In genomic region chr10:84499846-84500245, GRCh38 we compare ENCODE assay signal across 12 cellular contexts.
DNase-seq lines count a peak whose midpoint lies in the region; ATAC-seq and TF ChIP-seq lines count a peak whose summit lies in the region.
"Had no signal": no experiment of that assay in that cellular context is flagged by ENCODE, and none has a peak within 500 bp of the region (broad histone marks: within the 10 kb centered on the region; RNA-seq: fewer than 3 reads in every experiment).

No MANE protein-coding gene starts in this region.

- H2AFZ ChIP-seq in Karpas-422 (ENCODE audit: low read length) = no peak overlapping the region

- no peaks in the 10 kb centered on the region for H3K9me2 ChIP-seq in Karpas-422 (replicated peaks; ENCODE audit: insufficient read depth, low read length)

- H3K4me3 ChIP-seq in choroid plexus epithelial cell (ENCODE audit: low read depth, low read length) (no peak overlapping the region), Karpas-422 (ENCODE audit: low read length) (no peak overlapping the region)
- H3K4me3 ChIP-seq: pancreas, upper lobe of left lung had no signal

- no peaks in the 10 kb centered on the region for H3K79me2 ChIP-seq in Karpas-422 (ENCODE audit: low read length)

- no peak overlapping the region for H3K4me2 ChIP-seq in Karpas-422 (ENCODE audit: low read depth, low read length, poor library complexity, severe bottlenecking)

- intact Hi-C loops in activated CD8-positive, alpha-beta T cell treated with anti-CD3 and anti-CD28 coated beads for 36 hours (cut with micrococcal nuclease) = no loop called here

- no peak for DNase-seq in activated CD8-positive, alpha-beta T cell treated with anti-CD3 and anti-CD28 coated beads, Interleukin-2, amount 10 ng/mL, durations not matched to agents 7 days and 5 days
- no peak for DNase-seq in activated CD8-positive, alpha-beta T cell treated with anti-CD3 and anti-CD28 coated beads for 36 hours
- DNase-seq in choroid plexus epithelial cell (ENCODE audit: low read depth) = peak; percentile 72
- DNase-seq in activated gamma-delta T cell treated with Interleukin-2 at 50 U/mL for 16 hours = no peak
- no peak for DNase-seq in Karpas-422
- DNase-seq: activated B cell treated with CpG ODN at 0.5 μM for 24 hours; activated naive CD4-positive, alpha-beta T cell treated with anti-CD3 and anti-CD28 coated beads, Interleukin-2, amount 50 U/mL, for 16 hours; pancreas; upper lobe of left lung had no signal

- H3K9me3 ChIP-seq in Karpas-422 (ENCODE audit: low read length) = no peaks in the 10 kb centered on the region
- H3K9me3 ChIP-seq: pancreas, upper lobe of left lung had no signal

- H4K20me1 ChIP-seq in Karpas-422 (ENCODE audit: insufficient read depth, low read depth, low read length) = no peaks in the 10 kb centered on the region

- peaks cover 11% of the 10 kb centered on the region for H3K4me1 Mint-ChIP-seq in activated CD8-positive, alpha-beta T cell treated with anti-CD3 and anti-CD28 coated beads, Interleukin-2, amount 10 ng/mL, durations not matched to agents 7 days and 5 days (ENCODE audit: low read depth)
- peaks cover 14% of the 10 kb centered on the region for H3K4me1 Mint-ChIP-seq in activated CD8-positive, alpha-beta T cell treated with anti-CD3 and anti-CD28 coated beads for 36 hours (ENCODE audit: low read depth)
- H3K4me1 Mint-ChIP-seq in stimulated activated memory B cell treated with anti-CD40 and anti-IgM and Interleukin-4, amounts not matched to agents 10 μg/mL and 1 μg/mL and 100 μg/mL, for 72 hours = peaks cover 6% of the 10 kb centered on the region

- H3K36me3 ChIP-seq in Karpas-422 (ENCODE audit: insufficient read depth, low read length) = no peaks in the 10 kb centered on the region
- H3K36me3 ChIP-seq: pancreas, upper lobe of left lung had no signal

- H3K9ac ChIP-seq in Karpas-422 (ENCODE audit: low read length) = no peak overlapping the region

- no peaks in the 10 kb centered on the region for H3K27me3 ChIP-seq in Karpas-422 (ENCODE audit: low read length)
- H3K27me3 ChIP-seq: pancreas, upper lobe of left lung had no signal

- H3K4me1 ChIP-seq in Karpas-422 (ENCODE audit: low read length) = no peaks in the 10 kb centered on the region

- CTCF ChIA-PET in activated CD8-positive, alpha-beta T cell treated with anti-CD3 and anti-CD28 coated beads, Interleukin-2, amount 10 ng/mL, durations not matched to agents 7 days and 5 days (lab: Charles Lee) = no interaction called here
- CTCF ChIA-PET in activated CD8-positive, alpha-beta T cell treated with anti-CD3 and anti-CD28 coated beads for 36 hours (lab: Charles Lee) = interaction anchor here (1.2 kb wide), 1 partner anchor 232 kb away, joined by 4 read pairs; no protein-coding TSS in a partner anchor

- H3K9me3 Mint-ChIP-seq in activated CD8-positive, alpha-beta T cell treated with anti-CD3 and anti-CD28 coated beads, Interleukin-2, amount 10 ng/mL, durations not matched to agents 7 days and 5 days (ENCODE audit: insufficient read depth) = no peaks in the 10 kb centered on the region
- no peaks in the 10 kb centered on the region for H3K9me3 Mint-ChIP-seq in activated CD8-positive, alpha-beta T cell treated with anti-CD3 and anti-CD28 coated beads for 36 hours
- no peaks in the 10 kb centered on the region for H3K9me3 Mint-ChIP-seq in stimulated activated memory B cell treated with anti-CD40 and anti-IgM and Interleukin-4, amounts not matched to agents 10 μg/mL and 1 μg/mL and 100 μg/mL, for 72 hours
- H3K9me3 Mint-ChIP-seq: activated B cell treated with CpG ODN at 0.5 μM for 24 hours had no signal

- no peaks in the 10 kb centered on the region for H3K27me3 Mint-ChIP-seq in activated CD8-positive, alpha-beta T cell treated with anti-CD3 and anti-CD28 coated beads, Interleukin-2, amount 10 ng/mL, durations not matched to agents 7 days and 5 days (ENCODE audit: low read depth)
- H3K27me3 Mint-ChIP-seq in activated CD8-positive, alpha-beta T cell treated with anti-CD3 and anti-CD28 coated beads for 36 hours = no peaks in the 10 kb centered on the region
- H3K27me3 Mint-ChIP-seq in stimulated activated memory B cell treated with anti-CD40 and anti-IgM and Interleukin-4, amounts not matched to agents 10 μg/mL and 1 μg/mL and 100 μg/mL, for 72 hours = no peaks in the 10 kb centered on the region
- H3K27me3 Mint-ChIP-seq: activated B cell treated with CpG ODN at 0.5 μM for 24 hours had no signal

- H3K27ac ChIP-seq in Karpas-422 (ENCODE audit: low read length) = no peak overlapping the region
- H3K27ac ChIP-seq: pancreas, upper lobe of left lung had no signal

- H3K36me3 Mint-ChIP-seq in activated CD8-positive, alpha-beta T cell treated with anti-CD3 and anti-CD28 coated beads, Interleukin-2, amount 10 ng/mL, durations not matched to agents 7 days and 5 days (ENCODE audit: low read depth) = peaks cover 10% of the 10 kb centered on the region
- peaks cover 4% of the 10 kb centered on the region for H3K36me3 Mint-ChIP-seq in activated CD8-positive, alpha-beta T cell treated with anti-CD3 and anti-CD28 coated beads for 36 hours (ENCODE audit: low read depth)
- H3K36me3 Mint-ChIP-seq in stimulated activated memory B cell treated with anti-CD40 and anti-IgM and Interleukin-4, amounts not matched to agents 10 μg/mL and 1 μg/mL and 100 μg/mL, for 72 hours = peaks cover 35% of the 10 kb centered on the region

- POLR2A ChIA-PET in activated CD8-positive, alpha-beta T cell treated with anti-CD3 and anti-CD28 coated beads, Interleukin-2, amount 10 ng/mL, durations not matched to agents 7 days and 5 days (lab: Charles Lee) = no interaction called here
- POLR2A ChIA-PET in activated CD8-positive, alpha-beta T cell treated with anti-CD3 and anti-CD28 coated beads for 36 hours (lab: Charles Lee) = no interaction called here

- no peak overlapping the region for H3K27ac Mint-ChIP-seq in activated CD8-positive, alpha-beta T cell treated with anti-CD3 and anti-CD28 coated beads, Interleukin-2, amount 10 ng/mL, durations not matched to agents 7 days and 5 days
- H3K27ac Mint-ChIP-seq in activated CD8-positive, alpha-beta T cell treated with anti-CD3 and anti-CD28 coated beads for 36 hours = no peak overlapping the region
- H3K27ac Mint-ChIP-seq in stimulated activated memory B cell treated with anti-CD40 and anti-IgM and Interleukin-4, amounts not matched to agents 10 μg/mL and 1 μg/mL and 100 μg/mL, for 72 hours = no peak overlapping the region
- H3K27ac Mint-ChIP-seq: activated B cell treated with CpG ODN at 0.5 μM for 24 hours had no signal

- ATAC-seq in activated CD8-positive, alpha-beta T cell treated with anti-CD3 and anti-CD28 coated beads, Interleukin-2, amount 10 ng/mL, durations not matched to agents 7 days and 5 days = peak; percentile 36
- no peak for ATAC-seq in activated CD8-positive, alpha-beta T cell treated with anti-CD3 and anti-CD28 coated beads for 36 hours
- ATAC-seq in HG03432 (IDR thresholded peaks at IDR 0.05; ENCODE audit: unreplicated experiment) (peak; percentile 71), GM19467 (IDR thresholded peaks at IDR 0.05; ENCODE audit: unreplicated experiment) (no peak)
- peak; percentile 41 for ATAC-seq in stimulated activated memory B cell treated with anti-CD40 and anti-IgM and Interleukin-4, amounts not matched to agents 10 μg/mL and 1 μg/mL and 100 μg/mL, for 72 hours
- ATAC-seq: pancreas had no signal

- no peak overlapping the region for H3K4me3 Mint-ChIP-seq in activated CD8-positive, alpha-beta T cell treated with anti-CD3 and anti-CD28 coated beads, Interleukin-2, amount 10 ng/mL, durations not matched to agents 7 days and 5 days
- no peak overlapping the region for H3K4me3 Mint-ChIP-seq in activated CD8-positive, alpha-beta T cell treated with anti-CD3 and anti-CD28 coated beads for 36 hours
- H3K4me3 Mint-ChIP-seq in stimulated activated memory B cell treated with anti-CD40 and anti-IgM and Interleukin-4, amounts not matched to agents 10 μg/mL and 1 μg/mL and 100 μg/mL, for 72 hours = no peak overlapping the region
- H3K4me3 Mint-ChIP-seq: activated B cell treated with CpG ODN at 0.5 μM for 24 hours had no signal

- no peak for TF ChIP-seq CTCF in activated CD8-positive, alpha-beta T cell treated with anti-CD3 and anti-CD28 coated beads for 36 hours (IDR thresholded peaks at IDR 0.05)
- no peak for TF ChIP-seq CTCF in choroid plexus epithelial cell (conservative IDR thresholded peaks at IDR 0.05; ENCODE audit: low read depth, low read length)

Comparison
In these comparisons a context has a peak if more than half of its experiments do, and no peak if none do; other contexts are left out.
1. ATAC-seq: peak in activated CD8-positive, alpha-beta T cell treated with anti-CD3 and anti-CD28 coated beads, Interleukin-2, amount 10 ng/mL, durations not matched to agents 7 days and 5 days (single experiment), HG03432 (single experiment) and stimulated activated memory B cell treated with anti-CD40 and anti-IgM and Interleukin-4, amounts not matched to agents 10 μg/mL and 1 μg/mL and 100 μg/mL, for 72 hours (single experiment); none in activated CD8-positive, alpha-beta T cell treated with anti-CD3 and anti-CD28 coated beads for 36 hours (single experiment) and GM19467 (single experiment).